Comparison of ENCODE assay signal across 13 cellular contexts in the genomic region with DNA sequence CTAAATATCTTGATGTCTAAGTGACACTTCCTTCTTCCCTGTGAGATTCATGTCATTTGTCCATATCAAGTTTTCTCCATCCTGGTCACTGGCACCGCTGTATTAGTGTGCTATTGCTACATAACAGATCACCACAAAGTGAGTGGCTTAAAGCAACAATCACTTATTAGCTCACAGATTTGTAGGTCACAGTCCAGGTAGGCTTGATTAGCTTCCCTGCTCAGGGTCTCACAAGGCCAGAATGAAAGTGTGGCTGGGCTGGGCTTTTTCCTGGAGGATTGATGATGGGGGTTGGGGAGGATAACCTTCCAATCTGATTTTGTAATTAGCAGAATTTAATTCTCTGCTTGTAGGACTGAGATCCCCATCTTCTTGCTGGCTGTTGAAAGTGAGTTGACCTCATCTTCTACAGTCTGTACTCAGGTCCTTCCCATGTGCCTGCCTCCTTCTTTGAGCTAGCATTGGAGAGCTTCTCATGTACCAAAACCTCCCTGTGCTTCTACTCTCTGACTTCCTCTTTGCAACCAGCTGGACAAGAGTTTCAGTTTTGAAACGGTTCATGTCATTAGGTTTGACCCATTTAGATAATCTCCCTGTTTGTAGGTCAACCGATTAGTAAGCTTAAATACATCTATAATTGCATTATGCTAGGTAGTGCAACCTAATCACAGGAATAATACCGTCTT.
A peak's percentile ranks its signal among the peaks of the same experiment; 100 is the strongest.
DNase-seq lines count a peak whose midpoint lies in the region; ATAC-seq and TF ChIP-seq lines count a peak whose summit lies in the region.
"Had no signal": no experiment of that assay in that cellular context is flagged by ENCODE, and none has a peak within 500 bp of the region (broad histone marks: within the 10 kb centered on the region; RNA-seq: fewer than 3 reads in every experiment).

No MANE protein-coding gene starts in this region.

- no peaks in the 10 kb centered on the region for H3K4me1 ChIP-seq in SJCRH30
- H3K4me1 ChIP-seq: BLaER1, uterus had no signal

- H3K27ac ChIP-seq in SJCRH30 = no peak overlapping the region
- H3K27ac ChIP-seq: BLaER1, uterus had no signal

- H3K27me3 ChIP-seq in SJCRH30 = no peaks in the 10 kb centered on the region
- H3K27me3 ChIP-seq: BLaER1, uterus had no signal

- TF ChIP-seq CTCF in GM20000 (IDR thresholded peaks at IDR 0.05; ENCODE audit: extremely low read depth, missing control alignments) = no peak

- H3K4me3 ChIP-seq in SJCRH30 = no peak overlapping the region
- H3K4me3 ChIP-seq: BLaER1, uterus had no signal

- no peaks in the 10 kb centered on the region for H3K9me3 ChIP-seq in SJCRH30 (replicated peaks)
- H3K9me3 ChIP-seq: BLaER1, uterus had no signal

- H3K36me3 ChIP-seq in SJCRH30 = no peaks in the 10 kb centered on the region
- H3K36me3 ChIP-seq: BLaER1, uterus had no signal

- ATAC-seq in GM18517 (IDR thresholded peaks at IDR 0.05; ENCODE audit: unreplicated experiment) = peak; percentile 88
- ATAC-seq in HG02973 (IDR thresholded peaks at IDR 0.05; ENCODE audit: unreplicated experiment) = peak; percentile 63
- ATAC-seq: right cardiac atrium had no signal

- DNase-seq in GM20000 (ENCODE audit: low spot score) (peak; percentile 4), MV-4-11 (lab: John Stamatoyannopoulos, UW) (peak; percentile 78), iPS-NIHi7 (ENCODE audit: extremely low spot score) (no peak), DMS53 treated with DMSO at 0.1 percent for 48 hours (lab: John Stamatoyannopoulos, UW; ENCODE audit: unreplicated experiment) (no peak), SJCRH30 (no peak), iPS-NIHi11 (ENCODE audit: low spot score) (no peak)
- DNase-seq: NCI-H1092 treated with DMSO at 0.1 percent for 48 hours, right cardiac atrium, T-helper 2 cell, uterus had no signal

Comparison
In these comparisons a context has a peak if more than half of its experiments do, and no peak if none do; other contexts are left out.
1. DNase-seq: peak in GM20000 (single experiment) and MV-4-11 (single experiment); none in iPS-NIHi7 (single experiment), DMS53 treated with DMSO at 0.1 percent for 48 hours (single experiment), SJCRH30 (0 of 2) and iPS-NIHi11 (single experiment).